In the genomic region with DNA sequence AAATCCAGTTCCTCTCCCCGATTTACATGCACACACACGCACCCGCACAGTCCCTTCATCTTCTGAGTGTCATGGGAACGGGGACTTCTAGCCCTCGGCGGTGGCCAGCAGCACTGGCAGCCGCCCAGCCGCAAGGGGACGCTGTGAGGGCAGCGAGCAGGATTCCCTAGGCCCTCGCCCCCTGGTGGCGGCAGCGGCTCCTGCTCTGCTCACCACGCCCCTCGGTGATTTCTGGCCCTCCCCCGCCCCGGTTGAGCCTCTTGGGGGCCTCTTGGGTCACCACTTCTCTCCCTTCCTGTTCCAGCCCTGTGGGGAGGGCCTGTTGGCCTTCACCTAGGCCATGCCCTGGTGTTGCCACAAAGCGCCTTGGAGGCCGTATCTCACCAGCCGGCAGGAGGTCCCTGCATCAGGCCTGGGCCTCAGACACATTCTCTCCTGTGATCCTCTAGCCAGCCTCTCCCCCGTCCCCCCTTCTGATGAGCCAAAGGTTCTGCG, we compare ENCODE assay signal across 1 cellular context.
TF ChIP-seq lines count a peak whose summit lies in the region.

No MANE protein-coding gene starts in this region.

TF ChIP-seq in HepG2, 621 proteins besides CTCF, POLR2A, EP300 and RAD21 (continued from another document and continues in another):
- TF ChIP-seq, protein P1, sequence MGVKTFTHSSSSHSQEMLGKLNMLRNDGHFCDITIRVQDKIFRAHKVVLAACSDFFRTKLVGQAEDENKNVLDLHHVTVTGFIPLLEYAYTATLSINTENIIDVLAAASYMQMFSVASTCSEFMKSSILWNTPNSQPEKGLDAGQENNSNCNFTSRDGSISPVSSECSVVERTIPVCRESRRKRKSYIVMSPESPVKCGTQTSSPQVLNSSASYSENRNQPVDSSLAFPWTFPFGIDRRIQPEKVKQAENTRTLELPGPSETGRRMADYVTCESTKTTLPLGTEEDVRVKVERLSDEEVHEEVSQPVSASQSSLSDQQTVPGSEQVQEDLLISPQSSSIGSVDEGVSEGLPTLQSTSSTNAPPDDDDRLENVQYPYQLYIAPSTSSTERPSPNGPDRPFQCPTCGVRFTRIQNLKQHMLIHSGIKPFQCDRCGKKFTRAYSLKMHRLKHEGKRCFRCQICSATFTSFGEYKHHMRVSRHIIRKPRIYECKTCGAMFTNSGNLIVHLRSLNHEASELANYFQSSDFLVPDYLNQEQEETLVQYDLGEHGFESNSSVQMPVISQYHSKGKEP (CRISPR knock-in tag; IDR thresholded peaks at IDR 0.05): no peak
- TF ChIP-seq TRIM24 (CRISPR knock-in tag; IDR thresholded peaks at IDR 0.05): no peak
- no peak for TF ChIP-seq CHD2 (IDR thresholded peaks at IDR 0.05; ENCODE audit: low read depth, low read length)
- no peak for TF ChIP-seq ZNF329 (CRISPR knock-in tag; IDR thresholded peaks at IDR 0.05; ENCODE audit: low read depth)
- TF ChIP-seq CREM (IDR thresholded peaks at IDR 0.05): no peak
- TF ChIP-seq CREM (CRISPR knock-in tag; IDR thresholded peaks at IDR 0.05): no peak
- no peak for TF ChIP-seq RBFOX2 (IDR thresholded peaks at IDR 0.05; ENCODE audit: low read depth, low read length)
- no peak for TF ChIP-seq ZMAT3 (CRISPR knock-in tag; conservative IDR thresholded peaks at IDR 0.05)
- peak; percentile 64; the same call in 1 of the 2 replicates for TF ChIP-seq RFXAP (CRISPR knock-in tag; IDR thresholded peaks at IDR 0.05; ENCODE audit: borderline replicate concordance)
- TF ChIP-seq JUNB (CRISPR knock-in tag; IDR thresholded peaks at IDR 0.05; ENCODE audit: borderline replicate concordance): no peak
- TF ChIP-seq ZNF652 (CRISPR knock-in tag; IDR thresholded peaks at IDR 0.05; ENCODE audit: borderline replicate concordance, low read depth): no peak
- no peak for TF ChIP-seq ZNF563 (CRISPR knock-in tag; IDR thresholded peaks at IDR 0.05)
- no peak for TF ChIP-seq ZNF766 (CRISPR knock-in tag; IDR thresholded peaks at IDR 0.05; ENCODE audit: borderline replicate concordance)
- TF ChIP-seq ZNF788 (CRISPR knock-in tag; IDR thresholded peaks at IDR 0.05; ENCODE audit: borderline replicate concordance): peak; percentile 88; the same call in 1 of the 2 replicates
- TF ChIP-seq MEF2D (CRISPR knock-in tag; IDR thresholded peaks at IDR 0.05): 0 out of 2 replicates have a peak, but pooled peaks have one; percentile 37
- TF ChIP-seq CBX5 (CRISPR knock-in tag; IDR thresholded peaks at IDR 0.05; ENCODE audit: borderline replicate concordance): peak; percentile 65; the same call in 1 of the 2 replicates
- no peak for TF ChIP-seq ZNF713 (CRISPR knock-in tag; IDR thresholded peaks at IDR 0.05)
- TF ChIP-seq, protein P2, sequence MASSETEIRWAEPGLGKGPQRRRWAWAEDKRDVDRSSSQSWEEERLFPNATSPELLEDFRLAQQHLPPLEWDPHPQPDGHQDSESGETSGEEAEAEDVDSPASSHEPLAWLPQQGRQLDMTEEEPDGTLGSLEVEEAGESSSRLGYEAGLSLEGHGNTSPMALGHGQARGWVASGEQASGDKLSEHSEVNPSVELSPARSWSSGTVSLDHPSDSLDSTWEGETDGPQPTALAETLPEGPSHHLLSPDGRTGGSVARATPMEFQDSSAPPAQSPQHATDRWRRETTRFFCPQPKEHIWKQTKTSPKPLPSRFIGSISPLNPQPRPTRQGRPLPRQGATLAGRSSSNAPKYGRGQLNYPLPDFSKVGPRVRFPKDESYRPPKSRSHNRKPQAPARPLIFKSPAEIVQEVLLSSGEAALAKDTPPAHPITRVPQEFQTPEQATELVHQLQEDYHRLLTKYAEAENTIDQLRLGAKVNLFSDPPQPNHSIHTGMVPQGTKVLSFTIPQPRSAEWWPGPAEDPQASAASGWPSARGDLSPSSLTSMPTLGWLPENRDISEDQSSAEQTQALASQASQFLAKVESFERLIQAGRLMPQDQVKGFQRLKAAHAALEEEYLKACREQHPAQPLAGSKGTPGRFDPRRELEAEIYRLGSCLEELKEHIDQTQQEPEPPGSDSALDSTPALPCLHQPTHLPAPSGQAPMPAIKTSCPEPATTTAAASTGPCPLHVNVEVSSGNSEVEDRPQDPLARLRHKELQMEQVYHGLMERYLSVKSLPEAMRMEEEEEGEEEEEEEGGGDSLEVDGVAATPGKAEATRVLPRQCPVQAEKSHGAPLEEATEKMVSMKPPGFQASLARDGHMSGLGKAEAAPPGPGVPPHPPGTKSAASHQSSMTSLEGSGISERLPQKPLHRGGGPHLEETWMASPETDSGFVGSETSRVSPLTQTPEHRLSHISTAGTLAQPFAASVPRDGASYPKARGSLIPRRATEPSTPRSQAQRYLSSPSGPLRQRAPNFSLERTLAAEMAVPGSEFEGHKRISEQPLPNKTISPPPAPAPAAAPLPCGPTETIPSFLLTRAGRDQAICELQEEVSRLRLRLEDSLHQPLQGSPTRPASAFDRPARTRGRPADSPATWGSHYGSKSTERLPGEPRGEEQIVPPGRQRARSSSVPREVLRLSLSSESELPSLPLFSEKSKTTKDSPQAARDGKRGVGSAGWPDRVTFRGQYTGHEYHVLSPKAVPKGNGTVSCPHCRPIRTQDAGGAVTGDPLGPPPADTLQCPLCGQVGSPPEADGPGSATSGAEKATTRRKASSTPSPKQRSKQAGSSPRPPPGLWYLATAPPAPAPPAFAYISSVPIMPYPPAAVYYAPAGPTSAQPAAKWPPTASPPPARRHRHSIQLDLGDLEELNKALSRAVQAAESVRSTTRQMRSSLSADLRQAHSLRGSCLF (CRISPR knock-in tag; IDR thresholded peaks at IDR 0.05; ENCODE audit: borderline replicate concordance): no peak
- TF ChIP-seq, protein P3, sequence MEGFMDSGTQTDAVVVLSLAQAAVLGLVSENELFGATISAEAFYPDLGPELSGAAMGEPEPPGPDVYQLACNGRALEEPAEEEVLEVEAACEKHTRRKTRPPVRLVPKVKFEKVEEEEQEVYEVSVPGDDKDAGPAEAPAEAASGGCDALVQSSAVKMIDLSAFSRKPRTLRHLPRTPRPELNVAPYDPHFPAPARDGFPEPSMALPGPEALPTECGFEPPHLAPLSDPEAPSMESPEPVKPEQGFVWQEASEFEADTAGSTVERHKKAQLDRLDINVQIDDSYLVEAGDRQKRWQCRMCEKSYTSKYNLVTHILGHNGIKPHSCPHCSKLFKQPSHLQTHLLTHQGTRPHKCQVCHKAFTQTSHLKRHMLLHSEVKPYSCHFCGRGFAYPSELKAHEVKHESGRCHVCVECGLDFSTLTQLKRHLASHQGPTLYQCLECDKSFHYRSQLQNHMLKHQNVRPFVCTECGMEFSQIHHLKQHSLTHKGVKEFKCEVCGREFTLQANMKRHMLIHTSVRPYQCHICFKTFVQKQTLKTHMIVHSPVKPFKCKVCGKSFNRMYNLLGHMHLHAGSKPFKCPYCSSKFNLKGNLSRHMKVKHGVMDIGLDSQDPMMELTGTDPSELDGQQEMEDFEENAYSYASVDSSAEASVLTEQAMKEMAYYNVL (CRISPR knock-in tag; IDR thresholded peaks at IDR 0.05; ENCODE audit: borderline replicate concordance): 0 out of 2 replicates have a peak, but pooled peaks have one; percentile 44
- TF ChIP-seq ZNF160 (CRISPR knock-in tag; IDR thresholded peaks at IDR 0.05): 0 out of 2 replicates have a peak, but pooled peaks have one; percentile 47
- TF ChIP-seq, protein P4, sequence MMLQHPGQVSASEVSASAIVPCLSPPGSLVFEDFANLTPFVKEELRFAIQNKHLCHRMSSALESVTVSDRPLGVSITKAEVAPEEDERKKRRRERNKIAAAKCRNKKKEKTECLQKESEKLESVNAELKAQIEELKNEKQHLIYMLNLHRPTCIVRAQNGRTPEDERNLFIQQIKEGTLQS (CRISPR knock-in tag; IDR thresholded peaks at IDR 0.05): 0 out of 2 replicates have a peak, but pooled peaks have one; percentile 14
- TF ChIP-seq ATM (IDR thresholded peaks at IDR 0.05; ENCODE audit: borderline replicate concordance): no peak
- TF ChIP-seq, protein P5, sequence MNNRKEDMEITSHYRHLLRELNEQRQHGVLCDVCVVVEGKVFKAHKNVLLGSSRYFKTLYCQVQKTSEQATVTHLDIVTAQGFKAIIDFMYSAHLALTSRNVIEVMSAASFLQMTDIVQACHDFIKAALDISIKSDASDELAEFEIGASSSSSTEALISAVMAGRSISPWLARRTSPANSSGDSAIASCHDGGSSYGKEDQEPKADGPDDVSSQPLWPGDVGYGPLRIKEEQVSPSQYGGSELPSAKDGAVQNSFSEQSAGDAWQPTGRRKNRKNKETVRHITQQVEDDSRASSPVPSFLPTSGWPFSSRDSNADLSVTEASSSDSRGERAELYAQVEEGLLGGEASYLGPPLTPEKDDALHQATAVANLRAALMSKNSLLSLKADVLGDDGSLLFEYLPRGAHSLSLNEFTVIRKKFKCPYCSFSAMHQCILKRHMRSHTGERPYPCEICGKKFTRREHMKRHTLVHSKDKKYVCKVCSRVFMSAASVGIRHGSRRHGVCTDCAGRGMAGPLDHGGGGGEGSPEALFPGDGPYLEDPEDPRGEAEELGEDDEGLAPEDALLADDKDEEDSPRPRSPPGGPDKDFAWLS (CRISPR knock-in tag; IDR thresholded peaks at IDR 0.05; ENCODE audit: borderline replicate concordance): no peak
- no peak for TF ChIP-seq ZNF496 (CRISPR knock-in tag; IDR thresholded peaks at IDR 0.05; ENCODE audit: insufficient replicate concordance)
- TF ChIP-seq ZNF777 (CRISPR knock-in tag; IDR thresholded peaks at IDR 0.05): no peak
- TF ChIP-seq, protein P6, sequence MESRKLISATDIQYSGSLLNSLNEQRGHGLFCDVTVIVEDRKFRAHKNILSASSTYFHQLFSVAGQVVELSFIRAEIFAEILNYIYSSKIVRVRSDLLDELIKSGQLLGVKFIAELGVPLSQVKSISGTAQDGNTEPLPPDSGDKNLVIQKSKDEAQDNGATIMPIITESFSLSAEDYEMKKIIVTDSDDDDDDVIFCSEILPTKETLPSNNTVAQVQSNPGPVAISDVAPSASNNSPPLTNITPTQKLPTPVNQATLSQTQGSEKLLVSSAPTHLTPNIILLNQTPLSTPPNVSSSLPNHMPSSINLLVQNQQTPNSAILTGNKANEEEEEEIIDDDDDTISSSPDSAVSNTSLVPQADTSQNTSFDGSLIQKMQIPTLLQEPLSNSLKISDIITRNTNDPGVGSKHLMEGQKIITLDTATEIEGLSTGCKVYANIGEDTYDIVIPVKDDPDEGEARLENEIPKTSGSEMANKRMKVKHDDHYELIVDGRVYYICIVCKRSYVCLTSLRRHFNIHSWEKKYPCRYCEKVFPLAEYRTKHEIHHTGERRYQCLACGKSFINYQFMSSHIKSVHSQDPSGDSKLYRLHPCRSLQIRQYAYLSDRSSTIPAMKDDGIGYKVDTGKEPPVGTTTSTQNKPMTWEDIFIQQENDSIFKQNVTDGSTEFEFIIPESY (CRISPR knock-in tag; IDR thresholded peaks at IDR 0.05): peak; percentile 85
- TF ChIP-seq ZNF331 (CRISPR knock-in tag; IDR thresholded peaks at IDR 0.05): peak; percentile 75; the same call in 1 of the 2 replicates
- TF ChIP-seq ZNF274 (CRISPR knock-in tag; IDR thresholded peaks at IDR 0.05): peak; percentile 72; the same call in 1 of the 2 replicates
- no peak for TF ChIP-seq ZNF614 (CRISPR knock-in tag; IDR thresholded peaks at IDR 0.05; ENCODE audit: borderline replicate concordance)
- TF ChIP-seq HNRNPH1 (optimal IDR thresholded peaks at IDR 0.05; ENCODE audit: low read depth, low read length): no peak
- TF ChIP-seq NPAS2 (CRISPR knock-in tag; IDR thresholded peaks at IDR 0.05; ENCODE audit: borderline replicate concordance): no peak
- peak; percentile 88 for TF ChIP-seq ADNP (CRISPR knock-in tag; IDR thresholded peaks at IDR 0.05)
- TF ChIP-seq SP2 (CRISPR knock-in tag; IDR thresholded peaks at IDR 0.05): no peak
- TF ChIP-seq ZNF839 (CRISPR knock-in tag; IDR thresholded peaks at IDR 0.05; ENCODE audit: borderline replicate concordance): no peak
- TF ChIP-seq TBP (CRISPR knock-in tag; IDR thresholded peaks at IDR 0.05): no peak
- TF ChIP-seq ZBTB42 (CRISPR knock-in tag; IDR thresholded peaks at IDR 0.05): no peak
- peak; percentile 54; the same call in 1 of the 2 replicates for TF ChIP-seq SP5 (CRISPR knock-in tag; IDR thresholded peaks at IDR 0.05; ENCODE audit: borderline replicate concordance, low read depth)
- peak; percentile 99 for TF ChIP-seq ZMYM4 (CRISPR knock-in tag; IDR thresholded peaks at IDR 0.05)
- TF ChIP-seq ZNF605 (CRISPR knock-in tag; IDR thresholded peaks at IDR 0.05): peak; percentile 52; the same call in 1 of the 2 replicates
- TF ChIP-seq, protein P7, sequence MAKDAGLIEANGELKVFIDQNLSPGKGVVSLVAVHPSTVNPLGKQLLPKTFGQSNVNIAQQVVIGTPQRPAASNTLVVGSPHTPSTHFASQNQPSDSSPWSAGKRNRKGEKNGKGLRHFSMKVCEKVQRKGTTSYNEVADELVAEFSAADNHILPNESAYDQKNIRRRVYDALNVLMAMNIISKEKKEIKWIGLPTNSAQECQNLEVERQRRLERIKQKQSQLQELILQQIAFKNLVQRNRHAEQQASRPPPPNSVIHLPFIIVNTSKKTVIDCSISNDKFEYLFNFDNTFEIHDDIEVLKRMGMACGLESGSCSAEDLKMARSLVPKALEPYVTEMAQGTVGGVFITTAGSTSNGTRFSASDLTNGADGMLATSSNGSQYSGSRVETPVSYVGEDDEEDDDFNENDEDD (CRISPR knock-in tag; IDR thresholded peaks at IDR 0.05; ENCODE audit: borderline replicate concordance): 0 out of 2 replicates have a peak, but pooled peaks have one; percentile 33
- TF ChIP-seq ZNF550 (CRISPR knock-in tag; IDR thresholded peaks at IDR 0.05; ENCODE audit: borderline replicate concordance): no peak
- no peak for TF ChIP-seq NFRKB (IDR thresholded peaks at IDR 0.05)
- no peak for TF ChIP-seq ZNF75D (CRISPR knock-in tag; IDR thresholded peaks at IDR 0.05; ENCODE audit: borderline replicate concordance)
- TF ChIP-seq TARDBP (CRISPR knock-in tag; IDR thresholded peaks at IDR 0.05): peak; percentile 51; the same call in 1 of the 2 replicates
- TF ChIP-seq ZNF225 (CRISPR knock-in tag; IDR thresholded peaks at IDR 0.05): no peak; the same call in 1 of the 2 replicates
- no peak for TF ChIP-seq ZNF337 (CRISPR knock-in tag; IDR thresholded peaks at IDR 0.05; ENCODE audit: borderline replicate concordance, low read depth)
- TF ChIP-seq, protein P8, sequence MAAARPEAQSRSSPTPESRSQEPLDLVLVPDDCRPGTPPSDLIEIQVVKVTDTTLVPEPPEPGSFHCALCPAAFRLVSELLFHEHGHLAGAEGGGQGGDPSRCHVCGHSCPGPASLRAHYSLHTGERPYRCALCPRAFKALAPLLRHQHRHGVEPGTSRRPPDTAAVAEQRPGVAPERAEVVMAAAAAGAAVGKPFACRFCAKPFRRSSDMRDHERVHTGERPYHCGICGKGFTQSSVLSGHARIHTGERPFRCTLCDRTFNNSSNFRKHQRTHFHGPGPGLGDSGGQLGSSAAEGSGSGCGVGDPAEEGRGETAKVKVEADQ (CRISPR knock-in tag; IDR thresholded peaks at IDR 0.05; ENCODE audit: borderline replicate concordance): 0 out of 2 replicates have a peak, but pooled peaks have one; percentile 67
- no peak for TF ChIP-seq ZNF615 (CRISPR knock-in tag; IDR thresholded peaks at IDR 0.05; ENCODE audit: borderline replicate concordance)
- peak; percentile 44; the same call in 1 of the 2 replicates for TF ChIP-seq YEATS4 (CRISPR knock-in tag; IDR thresholded peaks at IDR 0.05; ENCODE audit: borderline replicate concordance)
- peak; percentile 35; the same call in 1 of the 2 replicates for TF ChIP-seq ZZZ3 (CRISPR knock-in tag; IDR thresholded peaks at IDR 0.05; ENCODE audit: borderline replicate concordance)
- no peak for TF ChIP-seq SCMH1 (CRISPR knock-in tag; IDR thresholded peaks at IDR 0.05; ENCODE audit: borderline replicate concordance)
- no peak for TF ChIP-seq REL (CRISPR knock-in tag; conservative IDR thresholded peaks at IDR 0.05)
- peak; percentile 61; the same call in 1 of the 2 replicates for TF ChIP-seq CBFB (CRISPR knock-in tag; IDR thresholded peaks at IDR 0.05)
- TF ChIP-seq ZBTB8A (CRISPR knock-in tag; IDR thresholded peaks at IDR 0.05; ENCODE audit: borderline replicate concordance, low read depth): no peak
- peak; percentile 46; the same call in 1 of the 2 replicates for TF ChIP-seq ZNF768 (CRISPR knock-in tag; IDR thresholded peaks at IDR 0.05)
- no peak for TF ChIP-seq TOPORS (CRISPR knock-in tag; IDR thresholded peaks at IDR 0.05)
